20 cellular contexts compared by ENCODE assay signal in genomic region chr9:130358928-130359327, GRCh38.
DNase-seq lines count a peak whose midpoint lies in the region; ATAC-seq and TF ChIP-seq lines count a peak whose summit lies in the region.
"Had no signal": no experiment of that assay in that cellular context is flagged by ENCODE, and none has a peak within 500 bp of the region (broad histone marks: within the 10 kb centered on the region; RNA-seq: fewer than 3 reads in every experiment).

No MANE protein-coding gene starts in this region.

- H3K23me2 ChIP-seq in H9 (ENCODE audit: insufficient read length, low read depth, low read length, poor library complexity, severe bottlenecking) = no peaks in the 10 kb centered on the region

- H3K4me1 ChIP-seq in OCI-LY3 (ENCODE audit: low read length) = peaks cover 16% of the 10 kb centered on the region
- H3K4me1 ChIP-seq in H9 (ENCODE audit: insufficient read depth, low read length) = no peaks in the 10 kb centered on the region
- H3K4me1 ChIP-seq: BE2C, Caco-2 had no signal

- H2BK120ac ChIP-seq in H9 (ENCODE audit: low read depth, low read length, poor library complexity, severe bottlenecking) = no peak overlapping the region

- H3K27me3 ChIP-seq in OCI-LY3 (ENCODE audit: low read depth, low read length) = no peaks in the 10 kb centered on the region
- H3K27me3 ChIP-seq in H9 (ENCODE audit: insufficient read depth, low read length) = no peaks in the 10 kb centered on the region
- H3K27me3 ChIP-seq: BE2C had no signal

- DNase-seq in DMS 273 (lab: John Stamatoyannopoulos, UW; ENCODE audit: unreplicated experiment) (peak; percentile 23), DMS 273 treated with DMSO at 0.1 percent for 48 hours (lab: John Stamatoyannopoulos, UW) (no peak), endothelial cell (ENCODE audit: low spot score) (no peak), H9 (no peak), anterior cingulate cortex (lab: John Stamatoyannopoulos, UW) (no peak)
- DNase-seq: BE2C; Caco-2; CD4-positive, CD25-positive, alpha-beta regulatory T cell; CD8-positive, alpha-beta T cell; DMS53; DMS79 treated with DMSO at 0.1 percent for 48 hours; GF-D8; GOT3; H7; HFFc6 had no signal

- no peak overlapping the region for H3T11ph ChIP-seq in H9 (ENCODE audit: low read length)

- no peaks in the 10 kb centered on the region for H3K36me3 ChIP-seq in OCI-LY3 (replicated peaks; ENCODE audit: low read depth, low read length)
- H3K36me3 ChIP-seq: BE2C had no signal

- H3K4me3 ChIP-seq in OCI-LY3 (ENCODE audit: low read length) = no peak overlapping the region

- no peak overlapping the region for H3K9ac ChIP-seq in OCI-LY3 (ENCODE audit: low read length)
- no peak overlapping the region for H3K9ac ChIP-seq in H9 (ENCODE audit: extremely low read depth, insufficient read length, low read length)

- no peak overlapping the region for H4K5ac ChIP-seq in H9 (ENCODE audit: insufficient read length, low read depth, low read length)

- H2AFZ ChIP-seq in OCI-LY3 (ENCODE audit: low read depth, low read length) = no peak overlapping the region
- H2AFZ ChIP-seq in H9 (ENCODE audit: low read length) = no peak overlapping the region

- H4K8ac ChIP-seq in H9 (replicated peaks; ENCODE audit: insufficient read length, low read depth, low read length) = no peak overlapping the region

- H3K4ac ChIP-seq in H9 (ENCODE audit: low read depth, low read length) = no peak overlapping the region

- H4K91ac ChIP-seq in H9 (ENCODE audit: insufficient read length, low read depth, low read length) = no peak overlapping the region

- H3K36me3 Mint-ChIP-seq in endothelial cell (ENCODE audit: low read depth, unreplicated experiment) (peaks cover 41% of the 10 kb centered on the region), H9 (ENCODE audit: insufficient read depth in 1 of 3, low read depth in 3 of 3) (peaks cover 9 to 33% (median 14%) of the 10 kb centered on the region in 3 experiments; a peak in 6 of 7 replicates)
- H3K36me3 Mint-ChIP-seq: CD4-positive, CD25-positive, alpha-beta regulatory T cell; CD8-positive, alpha-beta T cell had no signal

- H3K18ac ChIP-seq in H9 (ENCODE audit: insufficient read length, low read depth, low read length) = no peak overlapping the region

- H2BK15ac ChIP-seq in H9 (ENCODE audit: low read depth, low read length) = no peak overlapping the region

- H3K23ac ChIP-seq in H9 (ENCODE audit: insufficient read length, low read depth, low read length) = no peak overlapping the region

- peak overlapping the region; percentile 32; the same call in 1 of the 2 replicates for H3K27ac ChIP-seq in OCI-LY3 (ENCODE audit: low read length)
- no peak overlapping the region for H3K27ac ChIP-seq in H9 (ENCODE audit: insufficient read length, low read depth, low read length)
- H3K27ac ChIP-seq: 22Rv1, C4-2B had no signal

- H3K79me2 ChIP-seq in OCI-LY3 (ENCODE audit: low read length) (no peaks in the 10 kb centered on the region), H9 (ENCODE audit: insufficient read depth, low read length) (no peaks in the 10 kb centered on the region)

- H2BK5ac ChIP-seq in H9 (ENCODE audit: insufficient read length, low read length) = no peak overlapping the region

- no peak for ATAC-seq in GM21619 (IDR thresholded peaks at IDR 0.05; ENCODE audit: unreplicated experiment)
- ATAC-seq: CD8-positive, alpha-beta T cell; HCT116 had no signal

- no peak overlapping the region for H3K27ac Mint-ChIP-seq in endothelial cell (ENCODE audit: unreplicated experiment)
- H3K27ac Mint-ChIP-seq in H9 = peak overlapping the region in 1 of 3 experiments; percentile 70; a peak in 1 of 7 replicates
- H3K27ac Mint-ChIP-seq: CD8-positive, alpha-beta T cell; HFFc6 had no signal

- no peak overlapping the region for H2BK12ac ChIP-seq in H9 (ENCODE audit: insufficient read length, low read depth, low read length)

- no peak overlapping the region for H3K14ac ChIP-seq in H9 (ENCODE audit: insufficient read depth, low read length)

- TF ChIP-seq CTCF in OCI-LY3 (IDR thresholded peaks at IDR 0.05; ENCODE audit: low read depth, low read length) (no peak), endothelial cell (IDR thresholded peaks at IDR 0.05; ENCODE audit: unreplicated experiment) (no peak), H9 (conservative IDR thresholded peaks at IDR 0.05) (no peak)

- no CpG with 5 or more reads among the region's 7 CpGs for WGBS in H9 (ENCODE audit: extremely low coverage, insufficient read length, low lambda C conversion rate)

- H3K4me3 Mint-ChIP-seq in endothelial cell (ENCODE audit: unreplicated experiment) (peak overlapping the region; percentile 65), H9 (no peak overlapping the region)
- H3K4me3 Mint-ChIP-seq: CD4-positive, CD25-positive, alpha-beta regulatory T cell; CD8-positive, alpha-beta T cell; HFFc6 had no signal

- H3K4me2 ChIP-seq in OCI-LY3 (ENCODE audit: low read length) (peak overlapping the region; percentile 51; the same call in 1 of the 2 replicates), H9 (ENCODE audit: insufficient read depth, insufficient read length, low read length) (no peak overlapping the region)

- H3K27me3 Mint-ChIP-seq in endothelial cell (ENCODE audit: unreplicated experiment) (peaks cover 8% of the 10 kb centered on the region), H9 (ENCODE audit: low read depth) (no peaks in the 10 kb centered on the region; the same call in 1 of the 2 replicates)
- H3K27me3 Mint-ChIP-seq: CD4-positive, CD25-positive, alpha-beta regulatory T cell had no signal

- H3K9me3 ChIP-seq in OCI-LY3 (ENCODE audit: insufficient read depth, low read length) (0 out of 2 replicates have a peak, but pooled peaks cover 3% of the 10 kb centered on the region), H9 (ENCODE audit: control insufficient read depth, low read depth, low read length) (no peaks in the 10 kb centered on the region)
- H3K9me3 ChIP-seq: BE2C, Caco-2 had no signal

- H4K20me1 ChIP-seq in OCI-LY3 (ENCODE audit: insufficient read depth, low read length) = no peaks in the 10 kb centered on the region
- peaks cover 2% of the 10 kb centered on the region for H4K20me1 ChIP-seq in H9 (ENCODE audit: control insufficient read depth, insufficient read depth, insufficient read length)

- H3K79me1 ChIP-seq in H9 (ENCODE audit: insufficient read depth, low read depth, low read length, poor library complexity, severe bottlenecking) = no peaks in the 10 kb centered on the region

- H3K4me1 Mint-ChIP-seq in endothelial cell (ENCODE audit: unreplicated experiment) (peaks cover 13% of the 10 kb centered on the region), H9 (peaks cover 0 to 6% of the 10 kb centered on the region in 2 experiments; a peak in 1 of 4 replicates)
- H3K4me1 Mint-ChIP-seq: CD4-positive, CD25-positive, alpha-beta regulatory T cell had no signal

- no peak overlapping the region for H2BK20ac ChIP-seq in H9 (ENCODE audit: low read depth, low read length, poor library complexity, severe bottlenecking)

- no peak overlapping the region for H3K56ac ChIP-seq in H9 (ENCODE audit: insufficient read length, low read depth, low read length)

- H3K9me3 Mint-ChIP-seq in endothelial cell (ENCODE audit: unreplicated experiment) (no peaks in the 10 kb centered on the region), H9 (no peaks in the 10 kb centered on the region; a peak in 1 of 5 replicates)
- H3K9me3 Mint-ChIP-seq: CD8-positive, alpha-beta T cell; HFFc6 had no signal

- no peak overlapping the region for H2AK5ac ChIP-seq in H9 (ENCODE audit: insufficient read length, low read length)
